8 cellular contexts compared by ENCODE assay signal in genomic region chr7:156640949-156641485, GRCh38. TPM values are rescaled to one million over a fixed set of nuclear protein-coding genes. Genes with fewer than 3 reads are reported as not detected.
DNase-seq lines count a peak whose midpoint lies in the region; ATAC-seq and TF ChIP-seq lines count a peak whose summit lies in the region.

No MANE protein-coding gene starts in this region.

- WGBS in prostate gland: 3% methylated on average over 28 of the region's 30 CpGs

- no peaks in the 10 kb centered on the region for H3K4me1 ChIP-seq in prostate gland (replicated peaks)

- no peaks in the 10 kb centered on the region for H3K27me3 ChIP-seq in prostate gland (replicated peaks; ENCODE audit: insufficient read depth)

- peak; percentile 58 for ATAC-seq in HG02885 (IDR thresholded peaks at IDR 0.05; ENCODE audit: poor library complexity, unreplicated experiment)

- H3K36me3 ChIP-seq in prostate gland: no peaks in the 10 kb centered on the region

- TF ChIP-seq POLR2A in prostate gland (IDR thresholded peaks at IDR 0.05): no peak

- H3K4me1 Mint-ChIP-seq in activated T-helper 2 cell treated with anti-CD3 and anti-CD28 coated beads, Interferon-gamma antibody, Interleukin-2, Interleukin-4, amounts not matched to agents 10 μg/mL and 5 μg/mL and 100 μg/mL, durations not matched to agents 14 hours and 24 hours and 36 hours (ENCODE audit: low read depth): peaks cover 36% of the 10 kb centered on the region

- peak in 3 of 4 experiments; percentile 28 to 43 (median 37) for DNase-seq in activated CD4-positive, CD25-positive, alpha-beta regulatory T cell (lab: John Stamatoyannopoulos, UW)
- DNase-seq in activated CD4-positive, CD25-positive, alpha-beta regulatory T cell treated with anti-CD3 and anti-CD28 coated beads, Interleukin-2, amount 50 U/mL, for 72 hours: no peak
- DNase-seq in NCI-H2171 treated with DMSO at 0.1 percent for 48 hours (lab: John Stamatoyannopoulos, UW) (peak; percentile 73), head of caudate nucleus (peak in 22 of 42 donors; percentile 16 to 64 (median 46)), prostate gland (ENCODE audit: low spot score) (peak; percentile 30), CD1c-positive myeloid dendritic cell (ENCODE audit: extremely low spot score) (no peak)
- DNase-seq in activated T-helper 2 cell treated with anti-CD3 and anti-CD28 coated beads, Interferon-gamma antibody, Interleukin-2, Interleukin-4, amounts not matched to agents 10 μg/mL and 5 μg/mL and 100 μg/mL, durations not matched to agents 14 hours and 24 hours and 36 hours (ENCODE audit: low spot score): peak; percentile 72

- peak overlapping the region; percentile 97 for H3K4me3 Mint-ChIP-seq in activated T-helper 2 cell treated with anti-CD3 and anti-CD28 coated beads, Interferon-gamma antibody, Interleukin-2, Interleukin-4, amounts not matched to agents 10 μg/mL and 5 μg/mL and 100 μg/mL, durations not matched to agents 14 hours and 24 hours and 36 hours (ENCODE audit: low read depth)

- H3K36me3 Mint-ChIP-seq in activated T-helper 2 cell treated with anti-CD3 and anti-CD28 coated beads, Interferon-gamma antibody, Interleukin-2, Interleukin-4, amounts not matched to agents 10 μg/mL and 5 μg/mL and 100 μg/mL, durations not matched to agents 14 hours and 24 hours and 36 hours (ENCODE audit: low read depth): peaks cover 30% of the 10 kb centered on the region

- peak overlapping the region; percentile 83 to 85 for H3K4me3 ChIP-seq in prostate gland

- intact Hi-C loops in activated T-helper 2 cell treated with anti-CD3 and anti-CD28 coated beads, Interferon-gamma antibody, Interleukin-2, Interleukin-4, amounts not matched to agents 10 μg/mL and 5 μg/mL and 100 μg/mL, durations not matched to agents 14 hours and 24 hours and 36 hours (cut with micrococcal nuclease): loop anchor here (1.0 to 2.0 kb wide), 6 partner anchors 16 to 836 kb away; partner anchors contain the start of gene LMBR1
- intact Hi-C loops in head of caudate nucleus (cut with DNase I) (no loop called here), prostate gland (cut with DNase I) (no loop called here)

- peak overlapping the region; percentile 82 to 84 for H3K27ac ChIP-seq in prostate gland

- peaks cover 1% of the 10 kb centered on the region for H3K27me3 Mint-ChIP-seq in activated T-helper 2 cell treated with anti-CD3 and anti-CD28 coated beads, Interferon-gamma antibody, Interleukin-2, Interleukin-4, amounts not matched to agents 10 μg/mL and 5 μg/mL and 100 μg/mL, durations not matched to agents 14 hours and 24 hours and 36 hours (ENCODE audit: low read depth)

- peak overlapping the region; percentile 100 for H3K27ac Mint-ChIP-seq in activated T-helper 2 cell treated with anti-CD3 and anti-CD28 coated beads, Interferon-gamma antibody, Interleukin-2, Interleukin-4, amounts not matched to agents 10 μg/mL and 5 μg/mL and 100 μg/mL, durations not matched to agents 14 hours and 24 hours and 36 hours

- no peak for TF ChIP-seq CTCF in prostate gland (IDR thresholded peaks at IDR 0.05)

- no peaks in the 10 kb centered on the region for H3K9me3 ChIP-seq in prostate gland

- peaks cover 4% of the 10 kb centered on the region for H3K9me3 Mint-ChIP-seq in activated T-helper 2 cell treated with anti-CD3 and anti-CD28 coated beads, Interferon-gamma antibody, Interleukin-2, Interleukin-4, amounts not matched to agents 10 μg/mL and 5 μg/mL and 100 μg/mL, durations not matched to agents 14 hours and 24 hours and 36 hours

RNA-seq across cellular contexts. Expression of gene RNF32, which starts 0.4 kb away (rescaled TPM):
- 2.9 and 3.4 TPM in 2 replicates for total RNA-seq in activated T-helper 2 cell treated with anti-CD3 and anti-CD28 coated beads, Interferon-gamma antibody, Interleukin-2, Interleukin-4, amounts not matched to agents 10 μg/mL and 5 μg/mL and 100 μg/mL, durations not matched to agents 14 hours and 24 hours and 36 hours
- 1 to 10 TPM; 2.4 to 7.3 TPM for total RNA-seq in prostate gland

Comparison
In these comparisons a context has a peak if more than half of its experiments do, and no peak if none do; other contexts are left out.
1. DNase-seq: peak in activated CD4-positive, CD25-positive, alpha-beta regulatory T cell (3 of 4), NCI-H2171 treated with DMSO at 0.1 percent for 48 hours (single experiment), activated T-helper 2 cell treated with anti-CD3 and anti-CD28 coated beads, Interferon-gamma antibody, Interleukin-2, Interleukin-4, amounts not matched to agents 10 μg/mL and 5 μg/mL and 100 μg/mL, durations not matched to agents 14 hours and 24 hours and 36 hours (single experiment), head of caudate nucleus (22 of 42) and prostate gland (single experiment); none in activated CD4-positive, CD25-positive, alpha-beta regulatory T cell treated with anti-CD3 and anti-CD28 coated beads, Interleukin-2, amount 50 U/mL, for 72 hours (single experiment) and CD1c-positive myeloid dendritic cell (single experiment).